32 cellular contexts compared by ENCODE assay signal in the genomic region with DNA sequence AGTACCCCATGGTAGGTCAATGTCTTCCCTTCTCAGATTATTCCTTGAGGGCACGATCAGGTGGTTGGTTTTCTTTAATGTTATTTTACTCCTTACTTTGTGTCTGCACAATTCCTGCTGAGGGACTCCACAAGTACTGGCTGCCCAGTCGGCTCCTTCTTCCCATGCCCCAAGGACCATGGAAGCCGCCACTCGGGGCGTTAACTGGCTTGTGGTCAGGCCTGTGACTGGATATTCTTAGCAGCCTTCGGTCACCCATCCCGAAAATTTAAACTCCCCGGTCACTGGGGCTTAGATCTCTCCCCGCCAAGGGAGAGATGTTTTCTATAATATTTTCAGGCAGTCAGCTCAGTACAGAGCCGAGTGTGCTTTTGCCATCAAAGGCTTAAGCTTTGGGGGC.
"Had no signal": no experiment of that assay in that cellular context is flagged by ENCODE, and none has a peak within 500 bp of the region (broad histone marks: within the 10 kb centered on the region; RNA-seq: fewer than 3 reads in every experiment).

No MANE protein-coding gene starts in this region.

- H3K27ac ChIP-seq: adrenal gland, body of pancreas, brain microvascular endothelial cell, breast epithelium, VCaP had no signal

- H3K27me3 ChIP-seq: adrenal gland, body of pancreas, brain microvascular endothelial cell had no signal

- ATAC-seq: activated CD8-positive, alpha-beta T cell treated with anti-CD3 and anti-CD28 coated beads for 36 hours; activated naive CD4-positive, alpha-beta T cell treated with anti-CD3 and anti-CD28 coated beads, Interleukin-2, amount 50 U/mL, for 72 hours; activated T-cell treated with anti-CD3 and anti-CD28 coated beads, Interleukin-2, amount 50 U/mL, for 4 hours; activated T-cell treated with anti-CD3 and anti-CD28 coated beads, Interleukin-2, amount 50 U/mL, for 72 hours; activated T-helper 17 cell treated with anti-CD3 and anti-CD28 coated beads, Interleukin-2, amount 50 U/mL, for 72 hours; body of pancreas had no signal

- H3K36me3 ChIP-seq: adrenal gland, brain microvascular endothelial cell, breast epithelium had no signal

- DNase-seq: activated B cell treated with CpG ODN at 0.5 μM for 24 hours; activated CD4-positive, alpha-beta memory T cell treated with anti-CD3 and anti-CD28 coated beads for 36 hours; activated CD4-positive, alpha-beta T cell treated with anti-CD3 and anti-CD28 coated beads for 4 hours; activated CD4-positive, alpha-beta T cell treated with anti-CD3 and anti-CD28 coated beads, Interleukin-2, amount 10 ng/mL, durations not matched to agents 24 days and 14 days; activated CD4-positive, alpha-beta T cell treated with anti-CD3 and anti-CD28 coated beads, Interleukin-2, amount 50 U/mL, for 1 hour; activated CD4-positive, alpha-beta T cell treated with anti-CD3 and anti-CD28 coated beads, Interleukin-2, amount 50 U/mL, for 4 hours; activated CD4-positive, CD25-positive, alpha-beta regulatory T cell treated with anti-CD3 and anti-CD28 coated beads, Interleukin-2, amount 50 U/mL, for 72 hours; activated CD8-positive, alpha-beta memory T cell treated with anti-CD3 and anti-CD28 coated beads, Interleukin-2, amount 50 U/mL, for 4 hours; activated CD8-positive, alpha-beta T cell treated with anti-CD3 and anti-CD28 coated beads for 36 hours; activated effector memory CD4-positive, alpha-beta T cell treated with anti-CD3 and anti-CD28 coated beads, Interleukin-2, amount 50 U/mL, for 16 hours; activated gamma-delta T cell treated with Interleukin-2 at 50 U/mL for 16 hours; activated naive CD4-positive, alpha-beta T cell; activated naive CD4-positive, alpha-beta T cell treated with anti-CD3 and anti-CD28 coated beads for 36 hours; activated naive CD4-positive, alpha-beta T cell treated with anti-CD3 and anti-CD28 coated beads, Interleukin-2, amount 50 U/mL, for 16 hours; activated naive CD8-positive, alpha-beta T cell treated with anti-CD3 and anti-CD28 coated beads for 36 hours; activated T-cell treated with anti-CD3 and anti-CD28 coated beads for 4 hours; activated T-cell treated with anti-CD3 and anti-CD28 coated beads, Interleukin-2, amount 50 U/mL, for 1 hour; activated T-cell treated with anti-CD3 and anti-CD28 coated beads, Interleukin-2, amount 50 U/mL, for 4 hours; activated T-cell treated with anti-CD3 and anti-CD28 coated beads, Interleukin-2, amount 50 U/mL, for 72 hours; adrenal gland; amniotic stem cell; aorta; body of pancreas; brain microvascular endothelial cell; central memory CD4-positive, alpha-beta T cell; T-helper 2 cell; T-helper 9 cell had no signal

- H3K9me3 ChIP-seq: adrenal gland, body of pancreas, breast epithelium had no signal

- H3K4me1 ChIP-seq: adrenal gland, body of pancreas, breast epithelium had no signal

- H3K4me3 ChIP-seq: adrenal gland, body of pancreas, breast epithelium had no signal

- FAIRE-seq: TTC549 had no signal
